Comparison of ENCODE assay signal across 8 cellular contexts in genomic region chr1:29703596-29703995, GRCh38.
DNase-seq lines count a peak whose midpoint lies in the region; ATAC-seq and TF ChIP-seq lines count a peak whose summit lies in the region.

No MANE protein-coding gene starts in this region.

- in situ Hi-C loops in ACHN (cut with HindIII; ENCODE audit: low pct_ligation_motif_present, low pct_unique_long_range_greater_than_20kb, low sequenced_read_pairs): no loop called here

- H3K9me3 ChIP-seq in mucosa of descending colon (no peaks in the 10 kb centered on the region), sigmoid colon (no peaks in the 10 kb centered on the region)

- H3K27me3 ChIP-seq in dorsolateral prefrontal cortex (peaks cover 0 to 27% (median 5%) of the 10 kb centered on the region in 45 donors), sigmoid colon (peaks cover 0 to 41% (median 9%) of the 10 kb centered on the region in 3 donors)

- intact Hi-C loops in dorsolateral prefrontal cortex (cut with DNase I) (no loop called here), mucosa of descending colon (cut with DNase I, micrococcal nuclease) (no loop called here), sigmoid colon (cut with DNase I) (no loop called here)

- TF ChIP-seq EP300 in sigmoid colon (IDR thresholded peaks at IDR 0.05): no peak

- no peak for TF ChIP-seq POLR2A in sigmoid colon (IDR thresholded peaks at IDR 0.05)

- WGBS in sigmoid colon, 2 donors: 20 to 33% methylated on average over 7 of the region's 7 CpGs

- H3K36me3 Mint-ChIP-seq in activated naive CD8-positive, alpha-beta T cell treated with anti-CD3 and anti-CD28 coated beads, Interleukin-2, amount 50 U/mL, for 24 hours (ENCODE audit: low read depth): no peaks in the 10 kb centered on the region

- no peaks in the 10 kb centered on the region for H3K9me3 Mint-ChIP-seq in activated naive CD8-positive, alpha-beta T cell treated with anti-CD3 and anti-CD28 coated beads, Interleukin-2, amount 50 U/mL, for 24 hours

- no peak overlapping the region for H3K27ac Mint-ChIP-seq in activated naive CD8-positive, alpha-beta T cell treated with anti-CD3 and anti-CD28 coated beads, Interleukin-2, amount 50 U/mL, for 24 hours

- peaks cover 3% of the 10 kb centered on the region for H3K4me1 Mint-ChIP-seq in activated naive CD8-positive, alpha-beta T cell treated with anti-CD3 and anti-CD28 coated beads, Interleukin-2, amount 50 U/mL, for 24 hours

- H3K4me1 ChIP-seq in mucosa of descending colon (ENCODE audit: low read depth): no peaks in the 10 kb centered on the region
- no peaks in the 10 kb centered on the region for H3K4me1 ChIP-seq in sigmoid colon

- no peak overlapping the region for H3K4me3 Mint-ChIP-seq in activated naive CD8-positive, alpha-beta T cell treated with anti-CD3 and anti-CD28 coated beads, Interleukin-2, amount 50 U/mL, for 24 hours

- H3K27me3 Mint-ChIP-seq in activated naive CD8-positive, alpha-beta T cell treated with anti-CD3 and anti-CD28 coated beads, Interleukin-2, amount 50 U/mL, for 24 hours: peaks cover 40% of the 10 kb centered on the region

- H3K27ac ChIP-seq in dorsolateral prefrontal cortex (no peak overlapping the region), sigmoid colon (no peak overlapping the region)

- H3K36me3 ChIP-seq in mucosa of descending colon (ENCODE audit: low read depth) (no peaks in the 10 kb centered on the region), sigmoid colon (no peaks in the 10 kb centered on the region)

- H3K4me3 ChIP-seq in GM12875 (ENCODE audit: low read depth, low read length): no peak overlapping the region
- H3K4me3 ChIP-seq in dorsolateral prefrontal cortex: no peak overlapping the region
- H3K4me3 ChIP-seq in mucosa of descending colon: no peak overlapping the region
- H3K4me3 ChIP-seq in sigmoid colon: no peak overlapping the region

- peak; percentile 57 for DNase-seq in ACHN
- DNase-seq in NCI-H69 (lab: John Stamatoyannopoulos, UW): peak; percentile 74
- peak in 4 of 10 donors; percentile 8 to 30 (median 20) for DNase-seq in dorsolateral prefrontal cortex
- DNase-seq in mucosa of descending colon: peak in 1 of 3 donors; percentile 23
- DNase-seq in sigmoid colon: no peak
- DNase-seq in NCI-H446 treated with DMSO at 0.1 percent for 48 hours (lab: John Stamatoyannopoulos, UW): no peak
- no peak for DNase-seq in activated naive CD8-positive, alpha-beta T cell treated with anti-CD3 and anti-CD28 coated beads, Interleukin-2, amount 50 U/mL, for 24 hours

- TF ChIP-seq CTCF in GM12875 (IDR thresholded peaks at IDR 0.05; ENCODE audit: borderline replicate concordance, insufficient read depth, low read depth, low read length) (peak; percentile 77), dorsolateral prefrontal cortex (IDR thresholded peaks at IDR 0.05 in 54 of 56, conservative IDR thresholded peaks at IDR 0.05 in 2 of 56; ENCODE audit: low read depth in 1 of 56, partially characterized antibody in 56 of 56) (peak in 55 of 56 donors; percentile 11 to 71 (median 56)), mucosa of descending colon (IDR thresholded peaks at IDR 0.05) (no peak), sigmoid colon (IDR thresholded peaks at IDR 0.05) (peak in 2 of 4 experiments; percentile 37 to 49)

- peak; percentile 57 for ATAC-seq in mucosa of descending colon
- ATAC-seq in activated naive CD8-positive, alpha-beta T cell treated with anti-CD3 and anti-CD28 coated beads, Interleukin-2, amount 50 U/mL, for 24 hours: no peak

Comparison
In these comparisons a context has a peak if more than half of its experiments do, and no peak if none do; other contexts are left out.
1. DNase-seq: peak in ACHN (single experiment) and NCI-H69 (single experiment); none in sigmoid colon (single experiment), NCI-H446 treated with DMSO at 0.1 percent for 48 hours (single experiment) and activated naive CD8-positive, alpha-beta T cell treated with anti-CD3 and anti-CD28 coated beads, Interleukin-2, amount 50 U/mL, for 24 hours (single experiment).